In genomic region chr7:121166885-121167284, GRCh38 we compare ENCODE assay signal across 1 cellular context.
TF ChIP-seq lines count a peak whose summit lies in the region.

No MANE protein-coding gene starts in this region.

TF ChIP-seq in SK-N-SH, 30 proteins besides CTCF, POLR2A, EP300 and RAD21 (continued from another document):
- TF ChIP-seq NFIC (IDR thresholded peaks at IDR 0.05; ENCODE audit: borderline replicate concordance) (no peak), YY1 (IDR thresholded peaks at IDR 0.05; ENCODE audit: low read depth) (no peak), MXI1 (IDR thresholded peaks at IDR 0.05; ENCODE audit: low read depth, low read length) (no peak), CHD2 (IDR thresholded peaks at IDR 0.05; ENCODE audit: low read length, partially characterized antibody) (peak; percentile 47), ZBTB33 (IDR thresholded peaks at IDR 0.05; ENCODE audit: borderline replicate concordance, low read depth) (no peak), GABPA (IDR thresholded peaks at IDR 0.05; ENCODE audit: low read depth) (no peak), FOXJ3 (CRISPR knock-in tag; IDR thresholded peaks at IDR 0.05) (no peak), EZH2phosphoT487 (IDR thresholded peaks at IDR 0.05; ENCODE audit: borderline replicate concordance, low read depth) (no peak), NRF1 (IDR thresholded peaks at IDR 0.05; ENCODE audit: low read depth, low read length) (no peak), IRF3 (IDR thresholded peaks at IDR 0.05; ENCODE audit: low read depth, low read length) (no peak), RCOR1 (IDR thresholded peaks at IDR 0.05; ENCODE audit: low read length) (peak; percentile 31; the same call in 1 of the 2 replicates)
